ENCODE assay signal across 1 cellular context in the genomic region with DNA sequence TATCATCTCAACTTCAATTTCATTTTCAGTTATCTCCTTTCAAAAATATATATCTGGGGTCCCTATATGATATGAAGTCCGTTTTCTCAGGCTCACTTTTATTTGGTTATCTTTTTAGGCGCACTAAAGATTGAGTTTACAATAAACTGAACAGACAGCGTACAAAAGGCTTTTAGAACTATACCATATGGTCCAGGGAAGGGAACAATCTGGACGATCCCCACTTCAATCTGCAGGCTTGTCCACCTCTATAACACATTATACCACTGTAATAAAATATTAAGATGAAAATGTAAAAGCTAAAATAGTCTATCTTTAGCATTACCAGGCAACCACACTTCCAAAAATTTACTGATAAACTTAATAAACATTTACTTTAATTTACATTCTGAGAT.
TF ChIP-seq lines count a peak whose summit lies in the region.

No MANE protein-coding gene starts in this region.

TF ChIP-seq in HCT116, 20 proteins besides CTCF, POLR2A, EP300 and RAD21 (continued from another document):
- TF ChIP-seq SRF (IDR thresholded peaks at IDR 0.05; ENCODE audit: low read depth) = no peak
- TF ChIP-seq POLR2AphosphoS5 (IDR thresholded peaks at IDR 0.05; ENCODE audit: low read depth, low read length) = no peak
- no peak for TF ChIP-seq EGR1 (IDR thresholded peaks at IDR 0.05; ENCODE audit: low read depth)
- no peak for TF ChIP-seq ELF1 (IDR thresholded peaks at IDR 0.05; ENCODE audit: borderline replicate concordance, low read depth)
